Comparison of ENCODE assay signal across 14 cellular contexts in genomic region chr15:97729270-97729669, GRCh38.
"Had no signal": no experiment of that assay in that cellular context is flagged by ENCODE, and none has a peak within 500 bp of the region (broad histone marks: within the 10 kb centered on the region; RNA-seq: fewer than 3 reads in every experiment).

No MANE protein-coding gene starts in this region.

- H3K4me3 Mint-ChIP-seq: activated CD8-positive, alpha-beta memory T cell treated with anti-CD3 and anti-CD28 coated beads, Interleukin-2, amount 10 ng/mL, durations not matched to agents 7 days and 5 days; activated T-cell treated with anti-CD3 and anti-CD28 coated beads, Interleukin-2, amount 50 U/mL, for 24 hours had no signal

- H3K27ac Mint-ChIP-seq: activated CD8-positive, alpha-beta memory T cell treated with anti-CD3 and anti-CD28 coated beads, Interleukin-2, amount 10 ng/mL, durations not matched to agents 7 days and 5 days; activated naive CD4-positive, alpha-beta T cell treated with anti-CD3 and anti-CD28 coated beads, Interleukin-2, amount 50 U/mL, for 72 hours; activated T-cell treated with anti-CD3 and anti-CD28 coated beads, Interleukin-2, amount 50 U/mL, for 24 hours had no signal

- H3K9me3 ChIP-seq: body of pancreas, left lung, upper lobe of left lung had no signal

- H3K9me3 Mint-ChIP-seq: activated T-cell treated with anti-CD3 and anti-CD28 coated beads, Interleukin-2, amount 50 U/mL, for 24 hours had no signal

- H3K27me3 ChIP-seq: body of pancreas, upper lobe of left lung had no signal

- DNase-seq: activated CD4-positive, alpha-beta T cell treated with anti-CD3 and anti-CD28 coated beads, Interleukin-2, amount 50 U/mL, for 48 hours; activated CD4-positive, CD25-positive, alpha-beta regulatory T cell treated with anti-CD3 and anti-CD28 coated beads, Interleukin-2, amount 50 U/mL, for 72 hours; activated CD8-positive, alpha-beta memory T cell treated with anti-CD3 and anti-CD28 coated beads, Interleukin-2, amount 10 ng/mL, durations not matched to agents 7 days and 5 days; activated effector memory CD4-positive, alpha-beta T cell treated with Interleukin-2 at 50 U/mL for 16 hours; activated T-cell treated with anti-CD3 and anti-CD28 coated beads, Interleukin-2, amount 50 U/mL, for 24 hours; amniotic stem cell; body of pancreas; mesenchymal stem cell; stimulated activated CD4-positive, alpha-beta T cell treated with anti-CD3 and anti-CD28 coated beads, Interleukin-2, amount 100 ng/mL, for 48 hours; stimulated activated naive CD4-positive, alpha-beta T cell treated with Interleukin-2 at 50 U/mL for 16 hours had no signal

- H3K27me3 Mint-ChIP-seq: activated CD8-positive, alpha-beta memory T cell treated with anti-CD3 and anti-CD28 coated beads, Interleukin-2, amount 10 ng/mL, durations not matched to agents 7 days and 5 days; activated T-cell treated with anti-CD3 and anti-CD28 coated beads, Interleukin-2, amount 50 U/mL, for 24 hours had no signal

- H3K27ac ChIP-seq: body of pancreas, left lung, upper lobe of left lung had no signal

- H3K4me3 ChIP-seq: body of pancreas, left lung, upper lobe of left lung had no signal

- H3K36me3 ChIP-seq: left lung, upper lobe of left lung had no signal

- H3K4me1 Mint-ChIP-seq: activated CD8-positive, alpha-beta memory T cell treated with anti-CD3 and anti-CD28 coated beads, Interleukin-2, amount 10 ng/mL, durations not matched to agents 7 days and 5 days had no signal

- ATAC-seq: activated CD8-positive, alpha-beta memory T cell treated with anti-CD3 and anti-CD28 coated beads, Interleukin-2, amount 10 ng/mL, durations not matched to agents 7 days and 5 days; activated naive CD4-positive, alpha-beta T cell treated with anti-CD3 and anti-CD28 coated beads, Interleukin-2, amount 50 U/mL, for 72 hours; body of pancreas; esophagus mucosa; left lung had no signal

- H3K36me3 Mint-ChIP-seq: activated CD8-positive, alpha-beta memory T cell treated with anti-CD3 and anti-CD28 coated beads, Interleukin-2, amount 10 ng/mL, durations not matched to agents 7 days and 5 days; activated naive CD4-positive, alpha-beta T cell treated with anti-CD3 and anti-CD28 coated beads, Interleukin-2, amount 50 U/mL, for 72 hours had no signal

- H3K4me1 ChIP-seq: body of pancreas, left lung, upper lobe of left lung had no signal
